ENCODE assay signal across 15 cellular contexts in the genomic region with DNA sequence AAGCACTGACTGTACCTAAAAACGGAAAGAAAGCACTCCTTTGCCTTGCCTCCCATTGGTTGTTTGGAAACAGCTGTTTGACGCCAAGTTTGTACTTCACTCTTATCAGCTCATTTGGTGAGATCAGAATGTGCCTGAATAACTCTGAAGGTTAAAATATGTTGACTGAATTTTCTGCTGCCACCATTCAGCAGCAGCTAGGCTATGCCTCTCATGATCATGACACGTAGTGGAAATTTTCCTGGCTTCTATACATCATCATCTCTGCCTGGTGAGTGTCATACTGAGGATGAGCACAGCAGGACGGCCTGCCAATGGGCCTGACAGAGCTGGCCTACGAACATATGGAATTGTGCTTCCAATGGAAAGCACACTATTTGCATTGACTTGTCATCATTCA.
DNase-seq lines count a peak whose midpoint lies in the region; ATAC-seq, FAIRE-seq and TF ChIP-seq lines count a peak whose summit lies in the region.
"Had no signal": no experiment of that assay in that cellular context is flagged by ENCODE, and none has a peak within 500 bp of the region (broad histone marks: within the 10 kb centered on the region; RNA-seq: fewer than 3 reads in every experiment).

No MANE protein-coding gene starts in this region.

- H3K79me2 ChIP-seq in HepG2 (ENCODE audit: insufficient read depth, low read length) (no peaks in the 10 kb centered on the region), osteoblast (ENCODE audit: insufficient read depth, low read length) (no peaks in the 10 kb centered on the region)

- DNase-seq in HepG2 (ENCODE audit: low spot score) (no peak), left ventricle myocardium inferior (peak; percentile 47), osteoblast (ENCODE audit: insufficient read length, low spot score, missing footprints) (no peak), D341Med (ENCODE audit: low spot score) (no peak)
- DNase-seq in stimulated activated naive CD4-positive, alpha-beta T cell (lab: John Stamatoyannopoulos, UW) = no peak
- DNase-seq: ACHN; effector CD4-positive, alpha-beta T cell; naive B cell; NCI-H2029; stimulated activated CD4-positive, alpha-beta T cell treated with anti-CD3 and anti-CD28 coated beads, Interleukin-2, amount 100 ng/mL, for 24 hours; T1000 had no signal

- TF ChIP-seq CTCF in liver (IDR thresholded peaks at IDR 0.05; ENCODE audit: low read depth, low read length, missing input control) (no peak), HepG2 (CRISPR knock-in tag; IDR thresholded peaks at IDR 0.05) (no peak), left ventricle myocardium inferior (IDR thresholded peaks at IDR 0.05; ENCODE audit: borderline replicate concordance) (no peak), osteoblast (IDR thresholded peaks at IDR 0.05; ENCODE audit: extremely low read depth, low read depth, low read length) (no peak)

- POLR2A ChIA-PET in HepG2 (lab: Yijun Ruan, JAX) = no interaction called here

- H3K27ac ChIP-seq in liver (ENCODE audit: low read depth in 1 of 2, low read length in 2 of 2) (no peak overlapping the region), HepG2 (ENCODE audit: extremely low read length, insufficient read depth, low read length) (no peak overlapping the region), left ventricle myocardium inferior (replicated peaks) (peak overlapping the region; percentile 92), osteoblast (ENCODE audit: low read depth, low read length) (peak overlapping the region; percentile 78)

- no peak for ATAC-seq in HepG2
- ATAC-seq in GM18498 (IDR thresholded peaks at IDR 0.05; ENCODE audit: unreplicated experiment) = no peak
- no peak for ATAC-seq in HG03439 (IDR thresholded peaks at IDR 0.05; ENCODE audit: unreplicated experiment)
- ATAC-seq: GM12878 had no signal

- H4K20me1 ChIP-seq in HepG2 (ENCODE audit: insufficient read depth, low read length) (no peaks in the 10 kb centered on the region), osteoblast (ENCODE audit: insufficient read depth, low read length) (no peaks in the 10 kb centered on the region)

- H3K9me3 ChIP-seq in liver (ENCODE audit: control insufficient read depth in 4 of 4, low read length in 3 of 4) (no peaks in the 10 kb centered on the region), HepG2 (ENCODE audit: low read length) (no peaks in the 10 kb centered on the region; the same call in 1 of the 2 replicates), left ventricle myocardium inferior (replicated peaks) (no peaks in the 10 kb centered on the region), osteoblast (ENCODE audit: low read depth, low read length) (no peaks in the 10 kb centered on the region)

- H3K9ac ChIP-seq in liver (ENCODE audit: low read depth in 1 of 2, low read length in 2 of 2) = no peak overlapping the region
- no peak overlapping the region for H3K9ac ChIP-seq in HepG2 (ENCODE audit: insufficient read depth, low read depth, low read length)

- intact Hi-C loops in HepG2 (cut with micrococcal nuclease; ENCODE audit: unreplicated experiment) (no loop called here), left ventricle myocardium inferior (cut with micrococcal nuclease) (no loop called here)

- H2AFZ ChIP-seq in HepG2 (ENCODE audit: low read length) (no peak overlapping the region), osteoblast (ENCODE audit: low read length) (peak overlapping the region; percentile 11)

- H3K4me1 ChIP-seq in liver (ENCODE audit: control insufficient read depth in 4 of 4, insufficient read depth in 4 of 4, low read length in 3 of 4) (no peaks in the 10 kb centered on the region), HepG2 (ENCODE audit: insufficient read depth, low read length) (no peaks in the 10 kb centered on the region), left ventricle myocardium inferior (peaks cover 51% of the 10 kb centered on the region), osteoblast (ENCODE audit: insufficient read depth, low read length) (peaks cover 26% of the 10 kb centered on the region)

- in situ Hi-C loops in HepG2 (cut with HindIII; ENCODE audit: extremely low pct_ligation_motif_present, low pct_unique_long_range_greater_than_20kb) = no loop called here

- no peak for FAIRE-seq in HepG2 (lab: Jason Lieb, UNC)
- FAIRE-seq: GM12878 had no signal

- H3K27me3 ChIP-seq in liver (ENCODE audit: control insufficient read depth in 4 of 4, insufficient read depth in 4 of 4, low read length in 3 of 4) (no peaks in the 10 kb centered on the region), HepG2 (ENCODE audit: control insufficient read depth in 1 of 2, insufficient read depth in 2 of 2, low read length in 2 of 2) (no peaks in the 10 kb centered on the region), left ventricle myocardium inferior (ENCODE audit: low read depth) (no peaks in the 10 kb centered on the region), osteoblast (ENCODE audit: insufficient read depth, low read length) (no peaks in the 10 kb centered on the region)

- TF ChIP-seq RAD21 in liver (IDR thresholded peaks at IDR 0.05) = peak in 1 of 2 donors; percentile 9
- no peak for TF ChIP-seq RAD21 in HepG2 (CRISPR knock-in tag; IDR thresholded peaks at IDR 0.05)

- WGBS in liver = 80% methylated on average over 5 of the region's 5 CpGs
- 9% methylated on average over 5 of the region's 5 CpGs for WGBS in HepG2 (ENCODE audit: low lambda C conversion rate)

- no TSS peak for BruUV-seq in HepG2 (replicated peaks; lab: Mats Ljungman, UMichigan)

- TF ChIP-seq POLR2A in HepG2 (IDR thresholded peaks at IDR 0.05; ENCODE audit: insufficient read depth in 1 of 2, low read depth in 2 of 2, low read length in 2 of 2) = no peak

- CTCF ChIA-PET in HepG2 (lab: Yijun Ruan, JAX; ENCODE audit: low intra/inter-chr PET ratio, low total read pairs) = no interaction called here

- TF ChIP-seq EP300 in HepG2 (IDR thresholded peaks at IDR 0.05; ENCODE audit: low read depth in 2 of 2, low read length in 2 of 2) = no peak
- no peak for TF ChIP-seq EP300 in HepG2 (CRISPR knock-in tag; IDR thresholded peaks at IDR 0.05; ENCODE audit: borderline replicate concordance)

- H3K36me3 ChIP-seq in liver (ENCODE audit: control insufficient read depth in 4 of 4, insufficient read depth in 3 of 4, low read depth in 1 of 4, low read length in 3 of 4) (no peaks in the 10 kb centered on the region), HepG2 (replicated peaks in 1 of 2; ENCODE audit: control insufficient read depth in 1 of 2, insufficient read depth in 2 of 2, low read length in 2 of 2) (no peaks in the 10 kb centered on the region), left ventricle myocardium inferior (no peaks in the 10 kb centered on the region), osteoblast (ENCODE audit: insufficient read depth, low read length) (no peaks in the 10 kb centered on the region)

- H3K4me2 ChIP-seq in HepG2 (ENCODE audit: low read depth, low read length) = no peak overlapping the region
- H3K4me2 ChIP-seq in osteoblast (ENCODE audit: insufficient read depth, low read length) = peak overlapping the region; percentile 18

- H3K4me3 ChIP-seq in liver (ENCODE audit: low read depth in 1 of 3, low read length in 3 of 3) (no peak overlapping the region), HepG2 (replicated peaks in 1 of 3; ENCODE audit: insufficient read depth in 1 of 3, low read depth in 2 of 3, low read length in 3 of 3) (no peak overlapping the region), left ventricle myocardium inferior (peak overlapping the region; percentile 54), osteoblast (ENCODE audit: insufficient read depth, low read length) (no peak overlapping the region)
- H3K4me3 ChIP-seq: GM12878 had no signal

TF ChIP-seq in liver, 16 proteins besides CTCF, POLR2A, EP300 and RAD21:
- TF ChIP-seq FOXA2 (IDR thresholded peaks at IDR 0.05) = no peak
- peak; percentile 27 for TF ChIP-seq NR2F2 (IDR thresholded peaks at IDR 0.05)
- TF ChIP-seq SP1 (IDR thresholded peaks at IDR 0.05) = peak; percentile 49
- no peak for TF ChIP-seq FOXA1 (IDR thresholded peaks at IDR 0.05)
TF ChIP-seq in liver: peak in this region for 2.

TF ChIP-seq in HepG2, 621 proteins besides CTCF, POLR2A, EP300 and RAD21:
- TF ChIP-seq HNF4G (IDR thresholded peaks at IDR 0.05; ENCODE audit: borderline replicate concordance, low read depth, low read length) (no peak), HNF4G (CRISPR knock-in tag; IDR thresholded peaks at IDR 0.05; ENCODE audit: borderline replicate concordance, low read depth) (no peak), KMT2A (CRISPR knock-in tag; IDR thresholded peaks at IDR 0.05) (no peak), ZNF337 (CRISPR knock-in tag; IDR thresholded peaks at IDR 0.05; ENCODE audit: borderline replicate concordance, low read depth) (no peak), ZNF367 (CRISPR knock-in tag; IDR thresholded peaks at IDR 0.05; ENCODE audit: borderline replicate concordance) (no peak), ZNF326 (CRISPR knock-in tag; IDR thresholded peaks at IDR 0.05; ENCODE audit: borderline replicate concordance) (no peak), POLR2AphosphoS5 (IDR thresholded peaks at IDR 0.05; ENCODE audit: low read depth, low read length) (no peak), GFI1 (CRISPR knock-in tag; IDR thresholded peaks at IDR 0.05; ENCODE audit: borderline replicate concordance) (no peak), SP2 (CRISPR knock-in tag; IDR thresholded peaks at IDR 0.05) (no peak), ZBTB21 (CRISPR knock-in tag; IDR thresholded peaks at IDR 0.05) (no peak), FOXC1 (CRISPR knock-in tag; IDR thresholded peaks at IDR 0.05; ENCODE audit: borderline replicate concordance) (no peak), TAF15 (IDR thresholded peaks at IDR 0.05; ENCODE audit: low read depth, low read length, poor library complexity, severe bottlenecking) (no peak), PHF21A (CRISPR knock-in tag; IDR thresholded peaks at IDR 0.05) (no peak), GATAD1 (CRISPR knock-in tag; IDR thresholded peaks at IDR 0.05) (no peak)
- TF ChIP-seq, protein P1, sequence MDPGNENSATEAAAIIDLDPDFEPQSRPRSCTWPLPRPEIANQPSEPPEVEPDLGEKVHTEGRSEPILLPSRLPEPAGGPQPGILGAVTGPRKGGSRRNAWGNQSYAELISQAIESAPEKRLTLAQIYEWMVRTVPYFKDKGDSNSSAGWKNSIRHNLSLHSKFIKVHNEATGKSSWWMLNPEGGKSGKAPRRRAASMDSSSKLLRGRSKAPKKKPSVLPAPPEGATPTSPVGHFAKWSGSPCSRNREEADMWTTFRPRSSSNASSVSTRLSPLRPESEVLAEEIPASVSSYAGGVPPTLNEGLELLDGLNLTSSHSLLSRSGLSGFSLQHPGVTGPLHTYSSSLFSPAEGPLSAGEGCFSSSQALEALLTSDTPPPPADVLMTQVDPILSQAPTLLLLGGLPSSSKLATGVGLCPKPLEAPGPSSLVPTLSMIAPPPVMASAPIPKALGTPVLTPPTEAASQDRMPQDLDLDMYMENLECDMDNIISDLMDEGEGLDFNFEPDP (CRISPR knock-in tag; conservative IDR thresholded peaks at IDR 0.05) = no peak

Comparison
In these comparisons a context has a peak if more than half of its experiments do, and no peak if none do; other contexts are left out.
1. H3K27ac ChIP-seq: peak in left ventricle myocardium inferior (single experiment) and osteoblast (single experiment); none in liver (0 of 2) and HepG2 (single experiment).